24 cellular contexts compared by ENCODE assay signal in the genomic region with DNA sequence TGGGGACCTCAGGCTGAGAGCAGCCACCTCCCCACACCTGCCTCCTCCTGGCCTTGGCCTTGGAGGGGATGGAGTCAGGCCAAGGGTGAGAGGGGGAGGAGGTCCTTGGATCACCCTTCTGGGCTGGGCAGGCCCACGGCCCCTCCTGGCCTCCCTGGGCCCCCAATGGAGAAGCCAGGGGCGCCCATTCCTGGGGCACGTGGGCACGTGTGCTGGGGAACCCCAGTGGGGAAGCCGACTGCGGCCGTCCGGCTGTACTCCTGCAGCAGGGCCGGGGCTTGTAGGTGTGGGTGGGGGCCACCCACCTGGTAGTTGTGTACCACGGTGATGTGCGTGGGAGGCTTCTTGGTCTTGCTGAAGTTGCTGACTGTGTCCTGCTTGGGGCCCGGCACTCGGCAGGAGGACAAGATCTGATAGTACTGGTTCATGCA.
"Had no signal": no experiment of that assay in that cellular context is flagged by ENCODE, and none has a peak within 500 bp of the region (broad histone marks: within the 10 kb centered on the region; RNA-seq: fewer than 3 reads in every experiment).

No MANE protein-coding gene starts in this region.

- H3K27ac ChIP-seq: adrenal gland, breast epithelium, SJCRH30 had no signal

- H3K4me2 ChIP-seq: SK-N-SH had no signal

- H3K9me3 ChIP-seq: adrenal gland, breast epithelium, MG63, SJCRH30, SK-N-SH had no signal

- ATAC-seq: activated CD4-positive, CD25-positive, alpha-beta regulatory T cell treated with anti-CD3 and anti-CD28 coated beads, Interleukin-2, amount 50 U/mL, for 24 hours; activated CD8-positive, alpha-beta T cell treated with anti-CD3 and anti-CD28 coated beads for 36 hours had no signal

- H3K4me3 ChIP-seq: adrenal gland, breast epithelium, MG63, SJCRH30 had no signal

- H3K9me3 Mint-ChIP-seq: activated CD8-positive, alpha-beta T cell treated with anti-CD3 and anti-CD28 coated beads for 36 hours; activated naive CD8-positive, alpha-beta T cell treated with anti-CD3 and anti-CD28 coated beads, Interleukin-2, amount 10 ng/mL, durations not matched to agents 7 days and 5 days; T-helper 2 cell treated with Interferon-gamma antibody and Interleukin-4, amounts not matched to agents 5 μg/mL and 100 μg/mL, for 36 hours had no signal

- H3K36me3 Mint-ChIP-seq: activated naive CD8-positive, alpha-beta T cell treated with anti-CD3 and anti-CD28 coated beads, Interleukin-2, amount 10 ng/mL, durations not matched to agents 7 days and 5 days had no signal

- H3K27ac Mint-ChIP-seq: activated CD8-positive, alpha-beta T cell treated with anti-CD3 and anti-CD28 coated beads for 36 hours; activated naive CD8-positive, alpha-beta T cell treated with anti-CD3 and anti-CD28 coated beads, Interleukin-2, amount 10 ng/mL, durations not matched to agents 7 days and 5 days; T-helper 2 cell treated with Interferon-gamma antibody and Interleukin-4, amounts not matched to agents 5 μg/mL and 100 μg/mL, for 36 hours had no signal

- H3K9ac ChIP-seq: SK-N-SH had no signal

- H3K4me3 Mint-ChIP-seq: activated CD8-positive, alpha-beta T cell treated with anti-CD3 and anti-CD28 coated beads for 36 hours; activated naive CD8-positive, alpha-beta T cell treated with anti-CD3 and anti-CD28 coated beads, Interleukin-2, amount 10 ng/mL, durations not matched to agents 7 days and 5 days; T-helper 2 cell treated with Interferon-gamma antibody and Interleukin-4, amounts not matched to agents 5 μg/mL and 100 μg/mL, for 36 hours had no signal

- H3K4me1 Mint-ChIP-seq: activated naive CD8-positive, alpha-beta T cell treated with anti-CD3 and anti-CD28 coated beads, Interleukin-2, amount 10 ng/mL, durations not matched to agents 7 days and 5 days had no signal

- H3K4me1 ChIP-seq: adrenal gland, breast epithelium had no signal

- H3K27me3 Mint-ChIP-seq: activated CD8-positive, alpha-beta T cell treated with anti-CD3 and anti-CD28 coated beads for 36 hours; activated naive CD8-positive, alpha-beta T cell treated with anti-CD3 and anti-CD28 coated beads, Interleukin-2, amount 10 ng/mL, durations not matched to agents 7 days and 5 days had no signal

- DNase-seq: activated CD4-positive, alpha-beta T cell treated with anti-CD3 and anti-CD28 coated beads for 4 hours; activated CD8-positive, alpha-beta memory T cell treated with anti-CD3 and anti-CD28 coated beads, Interleukin-2, amount 50 U/mL, for 4 hours; activated CD8-positive, alpha-beta T cell treated with anti-CD3 and anti-CD28 coated beads for 36 hours; activated naive CD4-positive, alpha-beta T cell treated with anti-CD3 and anti-CD28 coated beads, Interleukin-2, amount 50 U/mL, for 16 hours; activated naive CD8-positive, alpha-beta T cell treated with anti-CD3 and anti-CD28 coated beads, Interleukin-2, amount 10 ng/mL, durations not matched to agents 7 days and 5 days; adrenal gland; anterior cingulate cortex; MG63; MV-4-11; NCI-H1092 treated with DMSO at 0.1 percent for 48 hours; NCI-H1417 treated with DMSO at 0.1 percent for 48 hours; NCI-H1694; NCI-H2029; NCI-H2107; NCI-H345; NCI-H510A; NCI-H526 treated with DMSO at 0.1 percent for 48 hours; NCI-H82; Right ventricle myocardium superior; SJCRH30; SK-N-SH had no signal

- H3K36me3 ChIP-seq: breast epithelium, MG63, SJCRH30 had no signal

- H3K27me3 ChIP-seq: adrenal gland, breast epithelium, MG63, SJCRH30 had no signal
